In the genomic region with DNA sequence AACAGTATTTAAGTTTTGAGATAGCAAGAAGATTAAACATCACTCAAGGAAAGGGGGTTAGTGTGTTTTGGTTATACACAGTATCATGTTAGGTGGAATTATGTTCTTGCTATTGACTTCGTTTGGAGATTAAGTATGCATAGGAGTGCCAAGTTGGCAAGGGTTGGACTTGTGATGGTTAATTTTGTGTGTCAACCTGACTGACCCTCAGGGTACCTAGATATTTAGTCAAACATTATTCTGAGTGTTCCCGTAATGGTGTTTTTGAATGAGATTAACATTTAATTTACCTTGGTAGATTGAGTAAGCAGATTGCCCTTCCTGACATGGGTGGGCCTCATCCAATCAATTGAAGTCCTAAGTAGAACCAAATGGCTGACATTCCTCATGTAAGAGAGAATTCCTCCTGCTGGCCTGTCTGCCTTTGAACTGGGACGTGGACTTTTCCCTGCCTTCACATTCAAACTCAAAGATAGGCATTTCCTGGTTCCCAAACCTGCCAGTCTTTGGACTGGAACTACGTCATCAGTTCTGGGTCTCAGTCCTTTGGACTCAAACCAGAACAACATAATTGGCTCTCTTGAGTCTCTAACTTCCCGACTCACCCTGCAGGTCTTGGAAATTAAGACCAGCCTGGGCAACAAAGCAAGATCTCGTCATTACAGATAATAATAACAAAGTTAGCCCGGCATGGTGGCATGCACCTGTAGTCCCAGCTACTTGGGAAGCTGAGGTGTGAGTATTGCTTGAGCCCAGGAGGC, we compare ENCODE assay signal across 31 cellular contexts.
"Had no signal": no experiment of that assay in that cellular context is flagged by ENCODE, and none has a peak within 500 bp of the region (broad histone marks: within the 10 kb centered on the region; RNA-seq: fewer than 3 reads in every experiment).

No MANE protein-coding gene starts in this region.

- ATAC-seq: natural killer cell; psoas muscle; right cardiac atrium; stimulated activated memory B cell treated with anti-CD40 and anti-IgM and Interleukin-4, amounts not matched to agents 10 μg/mL and 1 μg/mL and 100 μg/mL, for 72 hours; stimulated activated naive CD8-positive, alpha-beta T cell treated with anti-CD3 and anti-CD28 coated beads, Interleukin-15, amount 100 ng/mL, for 72 hours; stimulated activated naive CD8-positive, alpha-beta T cell treated with anti-CD3 and anti-CD28 coated beads, Interleukin-15, Interleukin-2, amounts not matched to agents 100 U/mL and 50 U/mL, for 24 hours had no signal

- H3K4me3 Mint-ChIP-seq: natural killer cell; nephron; neural progenitor cell; stimulated activated memory B cell treated with anti-CD40 and anti-IgM and Interleukin-4, amounts not matched to agents 10 μg/mL and 1 μg/mL and 100 μg/mL, for 72 hours; stimulated activated naive CD8-positive, alpha-beta T cell treated with anti-CD3 and anti-CD28 coated beads, Interleukin-15, amount 100 ng/mL, for 72 hours; type B pancreatic cell had no signal

- H3K4me1 Mint-ChIP-seq: natural killer cell; nephron; neural progenitor cell; stimulated activated memory B cell treated with anti-CD40 and anti-IgM and Interleukin-4, amounts not matched to agents 10 μg/mL and 1 μg/mL and 100 μg/mL, for 72 hours; stimulated activated naive CD8-positive, alpha-beta T cell treated with anti-CD3 and anti-CD28 coated beads, Interleukin-15, amount 100 ng/mL, for 72 hours had no signal

- H3K27ac ChIP-seq: neural progenitor cell, ovary, parathyroid adenoma, psoas muscle, right lobe of liver, sigmoid colon, spleen, suprapubic skin, testis, tibial artery, transverse colon, upper lobe of right lung, vagina had no signal

- H3K9me3 Mint-ChIP-seq: natural killer cell, type B pancreatic cell had no signal

- H2AFZ ChIP-seq: neural progenitor cell, parathyroid adenoma had no signal

- H3K9ac ChIP-seq: neural progenitor cell, parathyroid adenoma had no signal

- DNase-seq: natural killer cell; occipital lobe; ovary; posterior cingulate gyrus; psoas muscle; right cardiac atrium; right lobe of liver; sigmoid colon; spleen; stimulated activated CD4-positive, alpha-beta T cell treated with anti-CD3 and anti-CD28 coated beads, Interleukin-12 subunit alpha, Interleukin-12 subunit beta, amount 100 ng/mL, for 4 hours; stimulated activated CD4-positive, alpha-beta T cell treated with anti-CD3 and anti-CD28 coated beads, Interleukin-1b, Interleukin-23, amount 100 ng/mL, for 48 hours; stimulated activated CD4-positive, alpha-beta T cell treated with anti-CD3 and anti-CD28 coated beads, Interleukin-4, amount 100 ng/mL, for 1 hour; stimulated activated CD4-positive, alpha-beta T cell treated with anti-CD3 and anti-CD28 coated beads, Interleukin-4, amount 100 ng/mL, for 4 hours; stimulated activated CD8-positive, alpha-beta memory T cell treated with anti-CD3 and anti-CD28 coated beads, Interleukin-4, amount 100 ng/mL, for 48 hours; stimulated activated naive CD4-positive, alpha-beta T cell; stimulated activated naive CD8-positive, alpha-beta T cell treated with anti-CD3 and anti-CD28 coated beads, Interleukin-15, amount 100 ng/mL, for 72 hours; stimulated activated naive CD8-positive, alpha-beta T cell treated with anti-CD3 and anti-CD28 coated beads, Interleukin-15, Interleukin-2, amounts not matched to agents 100 U/mL and 50 U/mL, for 24 hours; substantia nigra; testis; tibial artery; transverse colon; upper lobe of right lung had no signal

- H3K4me2 ChIP-seq: neural progenitor cell, smooth muscle cell had no signal

- H3K9me3 ChIP-seq: ovary, psoas muscle, suprapubic skin, testis, tibial artery, transverse colon, upper lobe of right lung, vagina had no signal

- H3K27me3 Mint-ChIP-seq: progenitor cell of endocrine pancreas, type B pancreatic cell had no signal

- H3K36me3 Mint-ChIP-seq: natural killer cell; neural progenitor cell; stimulated activated memory B cell treated with anti-CD40 and anti-IgM and Interleukin-4, amounts not matched to agents 10 μg/mL and 1 μg/mL and 100 μg/mL, for 72 hours; type B pancreatic cell had no signal

- H3K4me1 ChIP-seq: neural progenitor cell, parathyroid adenoma, psoas muscle, right lobe of liver, sigmoid colon, spleen, testis, tibial artery, transverse colon, upper lobe of right lung, vagina had no signal

- H3K36me3 ChIP-seq: neural progenitor cell, ovary, right lobe of liver, sigmoid colon, spleen, suprapubic skin, tibial artery, transverse colon, upper lobe of right lung, vagina had no signal

- H3K27me3 ChIP-seq: neural progenitor cell, ovary, right lobe of liver, sigmoid colon, spleen, suprapubic skin, testis, tibial artery, transverse colon, upper lobe of right lung, vagina had no signal

- H3K4me3 ChIP-seq: neural progenitor cell, ovary, psoas muscle, right lobe of liver, sigmoid colon, smooth muscle cell, spleen, suprapubic skin, testis, tibial artery, transverse colon, upper lobe of right lung, vagina had no signal

- H3K79me2 ChIP-seq: parathyroid adenoma had no signal

- H3K27ac Mint-ChIP-seq: natural killer cell; nephron; neural progenitor cell; progenitor cell of endocrine pancreas; stimulated activated memory B cell treated with anti-CD40 and anti-IgM and Interleukin-4, amounts not matched to agents 10 μg/mL and 1 μg/mL and 100 μg/mL, for 72 hours; stimulated activated naive CD8-positive, alpha-beta T cell treated with anti-CD3 and anti-CD28 coated beads, Interleukin-15, amount 100 ng/mL, for 72 hours; type B pancreatic cell had no signal
